In genomic region chr14:32940066-32940651, GRCh38 we compare ENCODE assay signal across 8 cellular contexts. TPM values are rescaled to one million over a fixed set of nuclear protein-coding genes. Genes with fewer than 3 reads are reported as not detected.
DNase-seq lines count a peak whose midpoint lies in the region; TF ChIP-seq lines count a peak whose summit lies in the region.

No MANE protein-coding gene starts in this region.

- H3K4me3 ChIP-seq in GM12865 (ENCODE audit: low read depth, low read length) (peak overlapping the region; percentile 50; the same call in 1 of the 2 replicates), endocrine pancreas (ENCODE audit: control insufficient read depth, insufficient read depth, low read length) (peak overlapping the region; percentile 91), neural progenitor cell (peak overlapping the region; percentile 55)

- H3F3A ChIP-seq in neural progenitor cell (ENCODE audit: low read depth), result peaks cover 39% of the 10 kb centered on the region

- H3K4me3 Mint-ChIP-seq in neural progenitor cell, result peak overlapping the region; percentile 95

- DNase-seq in GM12865 (ENCODE audit: low read depth), result no peak
- DNase-seq in NCI-H82 treated with DMSO at 0.1 percent for 48 hours (lab: John Stamatoyannopoulos, UW; ENCODE audit: unreplicated experiment), result peak; percentile 6
- DNase-seq in neural progenitor cell (ENCODE audit: low spot score), result peak; percentile 16
- DNase-seq in RKO (ENCODE audit: low spot score), result no peak
- DNase-seq in AG20443 (ENCODE audit: low spot score), result no peak
- DNase-seq in NCI-H2196 (lab: John Stamatoyannopoulos, UW; ENCODE audit: unreplicated experiment), result no peak
- DNase-seq in posterior vena cava (ENCODE audit: low spot score), result no peak

- H3K4me2 ChIP-seq in neural progenitor cell, result peak overlapping the region; percentile 91

- no peaks in the 10 kb centered on the region for H3K36me3 ChIP-seq in endocrine pancreas (ENCODE audit: control insufficient read depth, insufficient read depth, low read length)
- H3K36me3 ChIP-seq in neural progenitor cell, result no peaks in the 10 kb centered on the region

- H3K9me3 ChIP-seq in endocrine pancreas (ENCODE audit: control insufficient read depth, low read length) (no peaks in the 10 kb centered on the region), neural progenitor cell (ENCODE audit: low read depth) (no peaks in the 10 kb centered on the region)

- H3K4me1 ChIP-seq in endocrine pancreas (ENCODE audit: control insufficient read depth, insufficient read depth, low read length) (peaks cover 22% of the 10 kb centered on the region), neural progenitor cell (peaks cover 20% of the 10 kb centered on the region)

- H3K27ac Mint-ChIP-seq in neural progenitor cell, result peak overlapping the region; percentile 98

- no peaks in the 10 kb centered on the region for H3K79me2 ChIP-seq in neural progenitor cell (ENCODE audit: low read depth)

- H2AFZ ChIP-seq in neural progenitor cell (replicated peaks), result peak overlapping the region; percentile 88

- no peaks in the 10 kb centered on the region for H3K27me3 ChIP-seq in endocrine pancreas (ENCODE audit: control insufficient read depth, insufficient read depth, low read length)
- peaks cover 66% of the 10 kb centered on the region for H3K27me3 ChIP-seq in neural progenitor cell

- H3K9me3 Mint-ChIP-seq in neural progenitor cell, result no peaks in the 10 kb centered on the region

- no peak overlapping the region for H3K27ac ChIP-seq in neural progenitor cell

- H3K9ac ChIP-seq in endocrine pancreas (ENCODE audit: control insufficient read depth, insufficient read depth, low read length), result peak overlapping the region; percentile 93
- H3K9ac ChIP-seq in neural progenitor cell, result no peak overlapping the region

- intact Hi-C loops in posterior vena cava (cut with DNase I), result no loop called here

- H3K27me3 Mint-ChIP-seq in neural progenitor cell (ENCODE audit: insufficient read depth, low read depth), result peaks cover 12% of the 10 kb centered on the region

- peaks cover 46% of the 10 kb centered on the region for H3K4me1 Mint-ChIP-seq in neural progenitor cell

- H4K20me1 ChIP-seq in neural progenitor cell (ENCODE audit: low read depth), result peaks cover 27% of the 10 kb centered on the region

- H3K36me3 Mint-ChIP-seq in neural progenitor cell, result peaks cover 2% of the 10 kb centered on the region

- no peak for TF ChIP-seq CTCF in GM12865 (IDR thresholded peaks at IDR 0.05; ENCODE audit: insufficient read depth, low read depth, low read length, missing control alignments)
- TF ChIP-seq CTCF in neural progenitor cell (IDR thresholded peaks at IDR 0.05), result no peak

RNA-seq across cellular contexts. Expression of gene NPAS3, which starts 1.5 kb away (rescaled TPM):
- total RNA-seq in neural progenitor cell (ENCODE audit: low replicate concordance) (0.25 TPM in 1 of 2 replicates, not detected in the other), posterior vena cava (1 to 10 TPM; 1.3 to 2.6 TPM)

Comparison
In these comparisons a context has a peak if more than half of its experiments do, and no peak if none do; other contexts are left out.
1. DNase-seq: peak in NCI-H82 treated with DMSO at 0.1 percent for 48 hours (single experiment) and neural progenitor cell (single experiment); none in GM12865 (single experiment), RKO (single experiment), AG20443 (single experiment), NCI-H2196 (single experiment) and posterior vena cava (single experiment).
2. Peak in every context shown above with its lines, with median percentiles within 50 percentile points of each other: H3K4me3 ChIP-seq.